In genomic region chr6:40520683-40521082, GRCh38 we compare ENCODE assay signal across 16 cellular contexts.
DNase-seq lines count a peak whose midpoint lies in the region; ATAC-seq lines count a peak whose summit lies in the region.
"Had no signal": no experiment of that assay in that cellular context is flagged by ENCODE, and none has a peak within 500 bp of the region (broad histone marks: within the 10 kb centered on the region; RNA-seq: fewer than 3 reads in every experiment).

No MANE protein-coding gene starts in this region.

- H3K4me3 ChIP-seq in mesenchymal stem cell (ENCODE audit: insufficient read depth in 1 of 2, low read depth in 1 of 2, low read length in 2 of 2) = no peak overlapping the region

- 87% methylated on average over 10 of the region's 10 CpGs for WGBS in mesenchymal stem cell

- H2AFZ ChIP-seq in mesenchymal stem cell (ENCODE audit: low read depth, low read length) = no peak overlapping the region

- no peak overlapping the region for H3K4me2 ChIP-seq in mesenchymal stem cell (ENCODE audit: low read length, poor library complexity, severe bottlenecking)
- H3K4me2 ChIP-seq: KMS-11 had no signal

- DNase-seq in DMS79 treated with DMSO at 0.1 percent for 48 hours (lab: John Stamatoyannopoulos, UW) (peak; percentile 74), NCI-H2029 (lab: John Stamatoyannopoulos, UW) (peak; percentile 39), mesenchymal stem cell (no peak), activated T-cell treated with anti-CD3 and anti-CD28 coated beads for 4 hours (no peak), ureter (ENCODE audit: low spot score) (no peak)
- DNase-seq: CD8-positive, alpha-beta T cell; EL; H9; MM.1S; NCI-H187 treated with DMSO at 0.1 percent for 48 hours; NCI-H226; PC-3 had no signal

- no peak overlapping the region for H2BK120ac ChIP-seq in mesenchymal stem cell (ENCODE audit: low read depth, low read length)

- H3K18ac ChIP-seq in mesenchymal stem cell (ENCODE audit: low read depth in 1 of 2, low read length in 2 of 2) = no peak overlapping the region

- peak overlapping the region; percentile 20 for H4K91ac ChIP-seq in mesenchymal stem cell (ENCODE audit: low read length)

- no peaks in the 10 kb centered on the region for H3K4me1 ChIP-seq in mesenchymal stem cell (ENCODE audit: control insufficient read depth, insufficient read depth, low read depth, low read length)

- H2AK5ac ChIP-seq in mesenchymal stem cell (ENCODE audit: low read length, severe bottlenecking) = no peak overlapping the region

- H3K79me1 ChIP-seq in mesenchymal stem cell (replicated peaks; ENCODE audit: low read length, poor library complexity, severe bottlenecking) = no peaks in the 10 kb centered on the region

- ATAC-seq in GM18502 (IDR thresholded peaks at IDR 0.05; ENCODE audit: poor library complexity, unreplicated experiment) = no peak
- ATAC-seq: CD8-positive, alpha-beta T cell; HepG2; PC-3 had no signal

- no peak overlapping the region for H4K8ac ChIP-seq in mesenchymal stem cell (ENCODE audit: low read length)

- H2BK15ac ChIP-seq in mesenchymal stem cell (ENCODE audit: low read depth, poor library complexity, severe bottlenecking) = no peak overlapping the region

- no peak overlapping the region for H2BK5ac ChIP-seq in mesenchymal stem cell (ENCODE audit: low read depth, low read length, poor library complexity, severe bottlenecking)

- H2BK12ac ChIP-seq in mesenchymal stem cell (ENCODE audit: low read length in 2 of 2) = no peak overlapping the region

- no peak overlapping the region for H3K4ac ChIP-seq in mesenchymal stem cell (ENCODE audit: low read depth in 1 of 2, low read length in 2 of 2)

- no peak overlapping the region for H3K23ac ChIP-seq in mesenchymal stem cell (ENCODE audit: low read length in 2 of 2)

- no peak overlapping the region for H3K9ac ChIP-seq in mesenchymal stem cell (ENCODE audit: low read length)
- H3K9ac ChIP-seq: KMS-11 had no signal

- H3K27ac ChIP-seq in angular gyrus (ENCODE audit: low read depth, low read length) (peak overlapping the region; percentile 6), mesenchymal stem cell (ENCODE audit: low read length, poor library complexity, severe bottlenecking) (no peak overlapping the region)
- H3K27ac ChIP-seq: KMS-11 had no signal

- peaks cover 4% of the 10 kb centered on the region for H3K9me3 ChIP-seq in mesenchymal stem cell (ENCODE audit: control insufficient read depth, low read length)

- H3K27me3 ChIP-seq in mesenchymal stem cell (ENCODE audit: control insufficient read depth in 1 of 2, insufficient read depth in 1 of 2, low read length in 2 of 2) = peaks cover 0 to 54% of the 10 kb centered on the region in 2 experiments

- no peaks in the 10 kb centered on the region for H3K36me3 ChIP-seq in mesenchymal stem cell (ENCODE audit: control insufficient read depth in 1 of 2, insufficient read depth in 2 of 2, low read depth in 1 of 2, low read length in 2 of 2)

- no peak overlapping the region for H3K14ac ChIP-seq in mesenchymal stem cell (ENCODE audit: low read length in 2 of 2)

Comparison
In these comparisons a context has a peak if more than half of its experiments do, and no peak if none do; other contexts are left out.
1. DNase-seq: peak in DMS79 treated with DMSO at 0.1 percent for 48 hours (single experiment) and NCI-H2029 (single experiment); none in mesenchymal stem cell (single experiment), activated T-cell treated with anti-CD3 and anti-CD28 coated beads for 4 hours (single experiment) and ureter (single experiment).